Comparison of ENCODE assay signal across 1 cellular context in genomic region chr1:30755746-30756145, GRCh38.
TF ChIP-seq lines count a peak whose summit lies in the region.

No MANE protein-coding gene starts in this region.

TF ChIP-seq in WTC11, 78 proteins besides CTCF, POLR2A, EP300 and RAD21 (continued from another document):
- TF ChIP-seq ZNF423 (CRISPR knock-in tag; IDR thresholded peaks at IDR 0.05) (no peak), USF1 (CRISPR knock-in tag; IDR thresholded peaks at IDR 0.05) (no peak), ZNF281 (CRISPR knock-in tag; IDR thresholded peaks at IDR 0.05) (no peak), CREB1 (CRISPR knock-in tag; IDR thresholded peaks at IDR 0.05) (no peak), FOXP4 (CRISPR knock-in tag; IDR thresholded peaks at IDR 0.05) (no peak), SOX15 (CRISPR knock-in tag; IDR thresholded peaks at IDR 0.05) (no peak), USF2 (CRISPR knock-in tag; IDR thresholded peaks at IDR 0.05) (no peak), NFATC4 (CRISPR knock-in tag; IDR thresholded peaks at IDR 0.05) (no peak), ZNF317 (CRISPR knock-in tag; IDR thresholded peaks at IDR 0.05; ENCODE audit: borderline replicate concordance, low read depth) (no peak), IRF2 (CRISPR knock-in tag; IDR thresholded peaks at IDR 0.05; ENCODE audit: borderline replicate concordance, low read depth) (no peak), JAZF1 (CRISPR knock-in tag; IDR thresholded peaks at IDR 0.05) (no peak)
